In genomic region chr4:3215733-3216132, GRCh38 we compare ENCODE assay signal across 22 cellular contexts. TPM values are rescaled to one million over a fixed set of nuclear protein-coding genes. Genes with fewer than 3 reads are reported as not detected.
DNase-seq lines count a peak whose midpoint lies in the region; ATAC-seq and TF ChIP-seq lines count a peak whose summit lies in the region.
"Had no signal": no experiment of that assay in that cellular context is flagged by ENCODE, and none has a peak within 500 bp of the region (broad histone marks: within the 10 kb centered on the region; RNA-seq: fewer than 3 reads in every experiment).

No MANE protein-coding gene starts in this region.

- ATAC-seq in left cardiac atrium = no peak
- ATAC-seq in aorta (ENCODE audit: low FRiP score) = no peak
- ATAC-seq: GM12878, GM23338, HCT116 had no signal

- DNase-seq in left cardiac atrium = peak; percentile 9
- no peak for DNase-seq in left ventricle myocardium inferior
- peak; percentile 36 for DNase-seq in chondrocyte (ENCODE audit: low spot score)
- DNase-seq in posterior vena cava (ENCODE audit: low spot score) = peak; percentile 29
- DNase-seq in aorta = peak; percentile 10 to 12
- no peak for DNase-seq in PC-9
- no peak for DNase-seq in CD1c-positive myeloid dendritic cell (ENCODE audit: extremely low spot score)
- DNase-seq: CD4-positive, CD25-positive, alpha-beta regulatory T cell; COR-L47; DMS 273 treated with DMSO at 0.1 percent for 48 hours; DMS53; DND-41; EL; HFFc6 had no signal

- no peak overlapping the region for H3K4me2 ChIP-seq in PC-9
- H3K4me2 ChIP-seq: BLaER1 treated with 17β-estradiol and CSF1 and Interleukin-3, amounts not matched to agents 10 nM and 100 nM; GM23338 had no signal

- 96 to 97% methylated on average over 4 of the region's 4 CpGs for WGBS in aorta, 2 donors

- H3K79me2 ChIP-seq in PC-9 (ENCODE audit: low read depth) = no peaks in the 10 kb centered on the region

- no peak overlapping the region for H2AFZ ChIP-seq in PC-9
- H2AFZ ChIP-seq: GM23338 had no signal

- H3K4me1 Mint-ChIP-seq in chondrocyte (ENCODE audit: low read depth) = no peaks in the 10 kb centered on the region
- H3K4me1 Mint-ChIP-seq: B cell, GM23338 had no signal

- POLR2A ChIA-PET in PC-9 (lab: Charles Lee; ENCODE audit: unreplicated experiment) = no interaction called here

- H3K27ac Mint-ChIP-seq in chondrocyte (ENCODE audit: unreplicated experiment) = no peak overlapping the region
- H3K27ac Mint-ChIP-seq: B cell; CD8-positive, alpha-beta memory T cell; GM23338; HFFc6 had no signal

- CTCF ChIA-PET in PC-9 (lab: Charles Lee) = no interaction called here

- H3K9me3 Mint-ChIP-seq in chondrocyte (ENCODE audit: low read depth) = no peaks in the 10 kb centered on the region
- H3K9me3 Mint-ChIP-seq: CD4-positive, CD25-positive, alpha-beta regulatory T cell; CD8-positive, alpha-beta memory T cell; GM23338; HFFc6 had no signal

- H3F3A ChIP-seq in PC-9 (ENCODE audit: insufficient read depth, low read depth) = no peaks in the 10 kb centered on the region

- peaks cover 38% of the 10 kb centered on the region for H3K36me3 Mint-ChIP-seq in chondrocyte (ENCODE audit: low read depth)

- no peak overlapping the region for H3K4me3 Mint-ChIP-seq in chondrocyte (ENCODE audit: unreplicated experiment)
- H3K4me3 Mint-ChIP-seq: B cell; CD4-positive, CD25-positive, alpha-beta regulatory T cell; CD8-positive, alpha-beta memory T cell; GM23338; HFFc6 had no signal

- H3K27me3 Mint-ChIP-seq in chondrocyte (ENCODE audit: low read depth) = no peaks in the 10 kb centered on the region
- H3K27me3 Mint-ChIP-seq: B cell; CD4-positive, CD25-positive, alpha-beta regulatory T cell had no signal

- H3K9me2 ChIP-seq in PC-9 (ENCODE audit: insufficient read depth) = no peaks in the 10 kb centered on the region

- H3K9me3 ChIP-seq in left ventricle myocardium inferior (replicated peaks) (no peaks in the 10 kb centered on the region), aorta (ENCODE audit: control insufficient read depth, low read length) (no peaks in the 10 kb centered on the region), PC-9 (ENCODE audit: insufficient read depth, low read depth) (no peaks in the 10 kb centered on the region)
- H3K9me3 ChIP-seq: BLaER1 treated with 17β-estradiol and CSF1 and Interleukin-3, amounts not matched to agents 10 nM and 100 nM had no signal

- H3K27me3 ChIP-seq in left ventricle myocardium inferior (ENCODE audit: low read depth) (no peaks in the 10 kb centered on the region), aorta (ENCODE audit: control insufficient read depth in 1 of 2, insufficient read depth in 2 of 2, low read length in 1 of 2) (no peaks in the 10 kb centered on the region), PC-9 (ENCODE audit: insufficient read depth, low read depth) (no peaks in the 10 kb centered on the region)
- H3K27me3 ChIP-seq: BLaER1 treated with 17β-estradiol and CSF1 and Interleukin-3, amounts not matched to agents 10 nM and 100 nM had no signal

- TF ChIP-seq CTCF in left ventricle myocardium inferior (IDR thresholded peaks at IDR 0.05; ENCODE audit: borderline replicate concordance) (no peak), chondrocyte (IDR thresholded peaks at IDR 0.05) (no peak), PC-9 (conservative IDR thresholded peaks at IDR 0.05) (no peak)

- intact Hi-C loops in left cardiac atrium (cut with DNase I) = no loop called here
- intact Hi-C loops in left ventricle myocardium inferior (cut with micrococcal nuclease) = no loop called here
- intact Hi-C loops in posterior vena cava (cut with DNase I) = no loop called here
- intact Hi-C loops in aorta (cut with DNase I) = no loop called here
- intact Hi-C loops in PC-9 (cut with micrococcal nuclease; ENCODE audit: unreplicated experiment) = no loop called here

- H3K36me3 ChIP-seq in left ventricle myocardium inferior (peaks cover 83% of the 10 kb centered on the region), aorta (ENCODE audit: control insufficient read depth in 1 of 2, insufficient read depth in 2 of 2, low read length in 1 of 2) (peaks cover 0 to 15% of the 10 kb centered on the region in 2 donors), PC-9 (ENCODE audit: low read depth) (no peaks in the 10 kb centered on the region)

- no TSS peak for BruUV-seq in PC-9 (replicated peaks; lab: Mats Ljungman, UMichigan)

- H3K4me1 ChIP-seq in left ventricle myocardium inferior (peaks cover 13% of the 10 kb centered on the region), aorta (ENCODE audit: control insufficient read depth in 1 of 2, insufficient read depth in 2 of 2, low read length in 2 of 2) (no peaks in the 10 kb centered on the region), PC-9 (replicated peaks; ENCODE audit: insufficient read depth) (no peaks in the 10 kb centered on the region)

- H3K27ac ChIP-seq in left ventricle myocardium inferior (replicated peaks) (no peak overlapping the region), aorta (ENCODE audit: low read depth in 1 of 2, low read length in 2 of 2) (no peak overlapping the region), PC-9 (no peak overlapping the region)
- H3K27ac ChIP-seq: BLaER1 treated with 17β-estradiol and CSF1 and Interleukin-3, amounts not matched to agents 10 nM and 100 nM; HL-60 had no signal

- H4K20me1 ChIP-seq in PC-9 (ENCODE audit: insufficient read depth) = no peaks in the 10 kb centered on the region

- H3K4me3 ChIP-seq in left ventricle myocardium inferior (no peak overlapping the region), aorta (ENCODE audit: low read length in 2 of 2) (no peak overlapping the region), PC-9 (no peak overlapping the region)
- H3K4me3 ChIP-seq: BLaER1 treated with 17β-estradiol and CSF1 and Interleukin-3, amounts not matched to agents 10 nM and 100 nM; GM12878; GM23338 had no signal

RNA-seq across cellular contexts. Expression of gene MSANTD1, which starts 33.2 kb away (rescaled TPM):
- under 1 TPM; 0.41 to 0.42 TPM for total RNA-seq in left cardiac atrium
- 0.44 TPM for total RNA-seq in left ventricle myocardium inferior
- total RNA-seq in chondrocyte = 0.55 to 1.7 TPM (median 0.64 TPM) in 3 replicates
- 1 to 10 TPM in 1 of 2 donors, under 1 TPM in 1; 0.71 to 1.1 TPM for total RNA-seq in posterior vena cava
- 1 to 10 TPM; 1.9 to 3.5 TPM for total RNA-seq in aorta
- polyA plus RNA-seq in aorta = under 1 TPM in 1 of 2 donors, not detected in 1; 0.33 TPM
- 3.1 and 3.4 TPM in 2 replicates for total RNA-seq in PC-9 (2021)
- total RNA-seq: HT1080 had no signal
- polyA plus RNA-seq: CD8-positive, alpha-beta memory T cell had no signal

Comparison
In these comparisons a context has a peak if more than half of its experiments do, and no peak if none do; other contexts are left out.
1. DNase-seq: peak in left cardiac atrium (single experiment), chondrocyte (single experiment), posterior vena cava (single experiment) and aorta (2 of 2); none in left ventricle myocardium inferior (single experiment), PC-9 (0 of 2) and CD1c-positive myeloid dendritic cell (single experiment).